23 cellular contexts compared by ENCODE assay signal in genomic region chr1:111236806-111237205, GRCh38. TPM values are rescaled to one million over a fixed set of nuclear protein-coding genes. Genes with fewer than 3 reads are reported as not detected.
DNase-seq lines count a peak whose midpoint lies in the region; ATAC-seq, FAIRE-seq and TF ChIP-seq lines count a peak whose summit lies in the region.
"Had no signal": no experiment of that assay in that cellular context is flagged by ENCODE, and none has a peak within 500 bp of the region (broad histone marks: within the 10 kb centered on the region; RNA-seq: fewer than 3 reads in every experiment).

No MANE protein-coding gene starts in this region.

- H4K20me1 ChIP-seq in HepG2 (ENCODE audit: insufficient read depth, low read length) = no peaks in the 10 kb centered on the region

- H3K9me3 ChIP-seq in HepG2 (ENCODE audit: low read length) (no peaks in the 10 kb centered on the region), right lobe of liver (no peaks in the 10 kb centered on the region)
- H3K9me3 ChIP-seq: BE2C had no signal

- peaks cover 15% of the 10 kb centered on the region for H3K4me1 Mint-ChIP-seq in nephron

- H3K27me3 Mint-ChIP-seq in nephron (ENCODE audit: low read depth) = no peaks in the 10 kb centered on the region
- H3K27me3 Mint-ChIP-seq: CD4-positive, alpha-beta T cell had no signal

- ATAC-seq in HepG2 (no peak), right lobe of liver (no peak), HG02884 (IDR thresholded peaks at IDR 0.05; ENCODE audit: unreplicated experiment) (no peak), HG03354 (IDR thresholded peaks at IDR 0.05; ENCODE audit: poor library complexity, severe bottlenecking, unreplicated experiment) (no peak), HG03442 (IDR thresholded peaks at IDR 0.05; ENCODE audit: unreplicated experiment) (no peak)
- ATAC-seq: HCT116 had no signal

- no peak overlapping the region for H2AFZ ChIP-seq in HepG2 (ENCODE audit: low read length)

- no peak for TF ChIP-seq CTCF in HepG2 (CRISPR knock-in tag; IDR thresholded peaks at IDR 0.05)
- no peak for TF ChIP-seq CTCF in right lobe of liver (IDR thresholded peaks at IDR 0.05)
- no peak for TF ChIP-seq CTCF in epithelial cell of esophagus (IDR thresholded peaks at IDR 0.05; ENCODE audit: insufficient read depth, low read depth, low read length, missing control alignments)
- TF ChIP-seq CTCF in nephron (IDR thresholded peaks at IDR 0.05; ENCODE audit: unreplicated experiment in 3 of 3) = no peak

- CTCF ChIA-PET in HepG2 (lab: Yijun Ruan, JAX; ENCODE audit: low intra/inter-chr PET ratio, low total read pairs) = no interaction called here

- H3K4me3 ChIP-seq in HepG2 (replicated peaks in 1 of 3; ENCODE audit: insufficient read depth in 1 of 3, low read depth in 2 of 3, low read length in 3 of 3) (no peak overlapping the region), right lobe of liver (no peak overlapping the region), epithelial cell of esophagus (ENCODE audit: low read length) (no peak overlapping the region)

- no peak for TF ChIP-seq POLR2A in HepG2 (IDR thresholded peaks at IDR 0.05; ENCODE audit: insufficient read depth in 1 of 2, low read depth in 2 of 2, low read length in 2 of 2)
- no peak for TF ChIP-seq POLR2A in right lobe of liver (IDR thresholded peaks at IDR 0.05)

- H3K79me2 ChIP-seq in HepG2 (ENCODE audit: insufficient read depth, low read length) = no peaks in the 10 kb centered on the region

- no TSS peak for BruUV-seq in HepG2 (replicated peaks; lab: Mats Ljungman, UMichigan)

- H3K4me3 Mint-ChIP-seq in nephron = no peak overlapping the region
- H3K4me3 Mint-ChIP-seq: CD4-positive, alpha-beta T cell had no signal

- no peaks in the 10 kb centered on the region for H3K9me3 Mint-ChIP-seq in nephron
- H3K9me3 Mint-ChIP-seq: CD4-positive, alpha-beta T cell had no signal

- FAIRE-seq in HepG2 (lab: Jason Lieb, UNC) = no peak
- FAIRE-seq: A204.1, GM12892, GM18507 had no signal

- no peak for TF ChIP-seq EP300 in HepG2 (IDR thresholded peaks at IDR 0.05; ENCODE audit: low read depth in 2 of 2, low read length in 2 of 2)
- TF ChIP-seq EP300 in HepG2 (CRISPR knock-in tag; IDR thresholded peaks at IDR 0.05; ENCODE audit: borderline replicate concordance) = no peak

- H3K4me1 ChIP-seq in HepG2 (ENCODE audit: insufficient read depth, low read length) (peaks cover 71% of the 10 kb centered on the region), right lobe of liver (no peaks in the 10 kb centered on the region)
- H3K4me1 ChIP-seq: BE2C had no signal

- no peak overlapping the region for H3K27ac ChIP-seq in HepG2 (ENCODE audit: extremely low read length, insufficient read depth, low read length)
- no peak overlapping the region for H3K27ac ChIP-seq in right lobe of liver

- no peaks in the 10 kb centered on the region for H3K36me3 Mint-ChIP-seq in nephron (ENCODE audit: low read depth)

- DNase-seq in HepG2 (ENCODE audit: low spot score) (no peak), right lobe of liver (no peak), epithelial cell of esophagus (ENCODE audit: low read depth) (peak; percentile 56), iPS-NIHi11 (ENCODE audit: low spot score) (no peak)
- DNase-seq: BE2C; CD4-positive, alpha-beta T cell; GOT3; KG1; NCI-H1417; NCI-H187 treated with DMSO at 0.1 percent for 48 hours; NCI-H524; NCI-H82; OCI-M1; RPMI8226; SIG-M5 had no signal

- H3K27me3 ChIP-seq in HepG2 (ENCODE audit: control insufficient read depth in 1 of 2, insufficient read depth in 2 of 2, low read length in 2 of 2) (no peaks in the 10 kb centered on the region), right lobe of liver (no peaks in the 10 kb centered on the region)

- 96% methylated on average over 3 of the region's 3 CpGs for WGBS in HepG2 (ENCODE audit: low lambda C conversion rate)
- WGBS in right lobe of liver (ENCODE audit: insufficient coverage, low coverage, low lambda C conversion rate, missing lambda C conversion rate) = 58% methylated on average over 2 of the region's 3 CpGs

- no peak for TF ChIP-seq RAD21 in HepG2 (CRISPR knock-in tag; IDR thresholded peaks at IDR 0.05)

- H3K9ac ChIP-seq in HepG2 (ENCODE audit: insufficient read depth, low read depth, low read length) = no peak overlapping the region

- POLR2A ChIA-PET in HepG2 (lab: Yijun Ruan, JAX) = interaction anchor here (1.5 kb wide), 1 partner anchor 9 kb away, joined by 5 read pairs; the partner anchor contains the start of gene CHI3L2

- peak overlapping the region in 2 of 3 experiments; percentile 71 to 91 for H3K27ac Mint-ChIP-seq in nephron
- H3K27ac Mint-ChIP-seq: CD4-positive, alpha-beta T cell had no signal

- intact Hi-C loops in HepG2 (cut with micrococcal nuclease; ENCODE audit: unreplicated experiment) = no loop called here
- intact Hi-C loops in right lobe of liver (cut with DNase I) = loop anchor here in 1 of 2 donors (10.0 kb wide), 1 partner anchor 202 kb away; no protein-coding TSS in a partner anchor

- H3K4me2 ChIP-seq in HepG2 (ENCODE audit: low read depth, low read length) = no peak overlapping the region

- in situ Hi-C loops in HepG2 (cut with HindIII; ENCODE audit: extremely low pct_ligation_motif_present, low pct_unique_long_range_greater_than_20kb) = no loop called here

- H3K36me3 ChIP-seq in HepG2 (replicated peaks in 1 of 2; ENCODE audit: control insufficient read depth in 1 of 2, insufficient read depth in 2 of 2, low read length in 2 of 2) (no peaks in the 10 kb centered on the region), right lobe of liver (no peaks in the 10 kb centered on the region)
- H3K36me3 ChIP-seq: BE2C had no signal

RNA-seq across cellular contexts. Expression of gene CHI3L2, which starts 9.3 kb away (rescaled TPM):
- total RNA-seq in HepG2 (2016; rRNA removed; fragmentation: Illumina TruSeq; extraction: Trizol) = 1.7 and 1.9 TPM in 2 replicates
- total RNA-seq in HepG2 (2016; cell fraction: cytosol; rRNA removed; fragmentation: Illumina TruSeq; extraction: Trizol; ENCODE audit: low read depth) = 1.5 and 2.1 TPM in 2 replicates
- 1.5 and 1.6 TPM in 2 replicates for total RNA-seq in HepG2 (2016; cell fraction: insoluble cytoplasmic fraction; rRNA removed; fragmentation: Illumina TruSeq; extraction: Trizol)
- total RNA-seq in HepG2 (2016; cell fraction: membrane; rRNA removed; fragmentation: Illumina TruSeq; extraction: Trizol) = 1.7 and 2.0 TPM in 2 replicates
- 0.90 and 1.4 TPM in 2 replicates for total RNA-seq in HepG2 (2016; cell fraction: nucleus; rRNA removed; fragmentation: Illumina TruSeq; extraction: Trizol)
- 0.46 and 0.65 TPM in 2 replicates for polyA plus RNA-seq in HepG2 (2011; rRNA removed)
- polyA plus RNA-seq in HepG2 (2011; cell fraction: cytosol; rRNA removed) = 0.44 and 0.51 TPM in 2 replicates
- polyA plus RNA-seq in HepG2 (2011; cell fraction: nucleus; rRNA removed) = 0.13 and 0.55 TPM in 2 replicates
- polyA plus RNA-seq in HepG2 (2012) = 0.35 and 0.46 TPM in 2 replicates
- 0.80 and 1.0 TPM in 2 replicates for polyA plus RNA-seq in HepG2 (2016; cell fraction: cytosol; fragmentation: Illumina TruSeq; extraction: Trizol; ENCODE audit: low read depth)
- polyA plus RNA-seq in HepG2 (2016; cell fraction: insoluble cytoplasmic fraction; fragmentation: Illumina TruSeq; extraction: Trizol; ENCODE audit: low read depth) = 1.2 and 1.8 TPM in 2 replicates
- polyA plus RNA-seq in HepG2 (2016; cell fraction: membrane; fragmentation: Illumina TruSeq; extraction: Trizol; ENCODE audit: low read depth) = 1.1 and 1.5 TPM in 2 replicates
- 2.6 and 3.9 TPM in 2 replicates for polyA plus RNA-seq in HepG2 (2016; cell fraction: nucleus; fragmentation: Illumina TruSeq; extraction: Trizol; ENCODE audit: insufficient read depth, low read depth)
- polyA minus RNA-seq in HepG2 (2011; rRNA and poly(A)+ RNA removed; ENCODE audit: low replicate concordance) = not detected in 2 replicates
- not detected in 2 replicates for polyA minus RNA-seq in HepG2 (2011; cell fraction: cytosol; rRNA and poly(A)+ RNA removed)
- polyA minus RNA-seq in HepG2 (2011; cell fraction: nucleus; rRNA and poly(A)+ RNA removed) = 1.2 and 1.3 TPM in 2 replicates
- under 1 TPM in 5 of 6 experiments, not detected in 1; 0.15 to 0.58 (median 0.26) TPM for total RNA-seq in right lobe of liver

RNA-seq across cellular contexts. Expression of gene DENND2D, which starts 36.4 kb away (rescaled TPM):
- 0.04 TPM in 1 of 2 replicates, not detected in the other for total RNA-seq in HepG2 (2016; rRNA removed; fragmentation: Illumina TruSeq; extraction: Trizol)
- total RNA-seq in HepG2 (2016; cell fraction: cytosol; rRNA removed; fragmentation: Illumina TruSeq; extraction: Trizol; ENCODE audit: low read depth) = not detected in 2 replicates
- not detected in 2 replicates for total RNA-seq in HepG2 (2016; cell fraction: insoluble cytoplasmic fraction; rRNA removed; fragmentation: Illumina TruSeq; extraction: Trizol)
- not detected in 2 replicates for total RNA-seq in HepG2 (2016; cell fraction: membrane; rRNA removed; fragmentation: Illumina TruSeq; extraction: Trizol)
- total RNA-seq in HepG2 (2016; cell fraction: nucleus; rRNA removed; fragmentation: Illumina TruSeq; extraction: Trizol) = not detected in 2 replicates
- not detected in 2 replicates for polyA plus RNA-seq in HepG2 (2011; rRNA removed)
- 0.01 TPM in 1 of 2 replicates, not detected in the other for polyA plus RNA-seq in HepG2 (2011; cell fraction: cytosol; rRNA removed)
- polyA plus RNA-seq in HepG2 (2011; cell fraction: nucleus; rRNA removed) = 0.36 TPM in 1 of 2 replicates, not detected in the other
- polyA plus RNA-seq in HepG2 (2012) = 0.07 TPM in 1 of 2 replicates, not detected in the other
- polyA plus RNA-seq in HepG2 (2016; cell fraction: cytosol; fragmentation: Illumina TruSeq; extraction: Trizol; ENCODE audit: low read depth) = not detected in 2 replicates
- polyA plus RNA-seq in HepG2 (2016; cell fraction: insoluble cytoplasmic fraction; fragmentation: Illumina TruSeq; extraction: Trizol; ENCODE audit: low read depth) = not detected in 2 replicates
- polyA plus RNA-seq in HepG2 (2016; cell fraction: membrane; fragmentation: Illumina TruSeq; extraction: Trizol; ENCODE audit: low read depth) = not detected in 2 replicates
- not detected in 2 replicates for polyA plus RNA-seq in HepG2 (2016; cell fraction: nucleus; fragmentation: Illumina TruSeq; extraction: Trizol; ENCODE audit: insufficient read depth, low read depth)
- 12.7 TPM in 1 of 2 replicates, not detected in the other for polyA minus RNA-seq in HepG2 (2011; rRNA and poly(A)+ RNA removed; ENCODE audit: low replicate concordance)
- not detected in 2 replicates for polyA minus RNA-seq in HepG2 (2011; cell fraction: cytosol; rRNA and poly(A)+ RNA removed)
- polyA minus RNA-seq in HepG2 (2011; cell fraction: nucleus; rRNA and poly(A)+ RNA removed) = 0.50 TPM in 1 of 2 replicates, not detected in the other
- 10 to 100 TPM in 5 of 6 experiments, 1 to 10 TPM in 1; 9.6 to 18.6 (median 13.9) TPM for total RNA-seq in right lobe of liver

RNA-seq across cellular contexts. Expression of gene CHIA, which starts 53.8 kb away (rescaled TPM):
- not detected in 2 replicates for total RNA-seq in HepG2 (2016; rRNA removed; fragmentation: Illumina TruSeq; extraction: Trizol)
- total RNA-seq in HepG2 (2016; cell fraction: cytosol; rRNA removed; fragmentation: Illumina TruSeq; extraction: Trizol; ENCODE audit: low read depth) = not detected in 2 replicates
- total RNA-seq in HepG2 (2016; cell fraction: insoluble cytoplasmic fraction; rRNA removed; fragmentation: Illumina TruSeq; extraction: Trizol) = not detected in 2 replicates
- total RNA-seq in HepG2 (2016; cell fraction: membrane; rRNA removed; fragmentation: Illumina TruSeq; extraction: Trizol) = not detected in 2 replicates
- total RNA-seq in HepG2 (2016; cell fraction: nucleus; rRNA removed; fragmentation: Illumina TruSeq; extraction: Trizol) = not detected in 2 replicates
- not detected in 2 replicates for polyA plus RNA-seq in HepG2 (2011; rRNA removed)
- polyA plus RNA-seq in HepG2 (2011; cell fraction: cytosol; rRNA removed) = not detected in 2 replicates
- polyA plus RNA-seq in HepG2 (2011; cell fraction: nucleus; rRNA removed) = not detected in 2 replicates
- not detected in 2 replicates for polyA plus RNA-seq in HepG2 (2012)
- not detected in 2 replicates for polyA plus RNA-seq in HepG2 (2016; cell fraction: cytosol; fragmentation: Illumina TruSeq; extraction: Trizol; ENCODE audit: low read depth)
- not detected in 2 replicates for polyA plus RNA-seq in HepG2 (2016; cell fraction: insoluble cytoplasmic fraction; fragmentation: Illumina TruSeq; extraction: Trizol; ENCODE audit: low read depth)
- not detected in 2 replicates for polyA plus RNA-seq in HepG2 (2016; cell fraction: membrane; fragmentation: Illumina TruSeq; extraction: Trizol; ENCODE audit: low read depth)
- polyA plus RNA-seq in HepG2 (2016; cell fraction: nucleus; fragmentation: Illumina TruSeq; extraction: Trizol; ENCODE audit: insufficient read depth, low read depth) = not detected in 2 replicates
- not detected in 2 replicates for polyA minus RNA-seq in HepG2 (2011; rRNA and poly(A)+ RNA removed; ENCODE audit: low replicate concordance)
- not detected in 2 replicates for polyA minus RNA-seq in HepG2 (2011; cell fraction: cytosol; rRNA and poly(A)+ RNA removed)
- not detected in 2 replicates for polyA minus RNA-seq in HepG2 (2011; cell fraction: nucleus; rRNA and poly(A)+ RNA removed)
- total RNA-seq in right lobe of liver = not detected
- total RNA-seq: CD4-positive, alpha-beta T cell had no signal

Comparison
In these comparisons a context has a peak if more than half of its experiments do, and no peak if none do; other contexts are left out.
1. RNA of gene DENND2D, which starts 36.4 kb away (total RNA-seq): 9.6 to 18.6 TPM in right lobe of liver; 0.04 TPM in HepG2; every median in the first group is over 4 times any median in the second.